In the genomic region with DNA sequence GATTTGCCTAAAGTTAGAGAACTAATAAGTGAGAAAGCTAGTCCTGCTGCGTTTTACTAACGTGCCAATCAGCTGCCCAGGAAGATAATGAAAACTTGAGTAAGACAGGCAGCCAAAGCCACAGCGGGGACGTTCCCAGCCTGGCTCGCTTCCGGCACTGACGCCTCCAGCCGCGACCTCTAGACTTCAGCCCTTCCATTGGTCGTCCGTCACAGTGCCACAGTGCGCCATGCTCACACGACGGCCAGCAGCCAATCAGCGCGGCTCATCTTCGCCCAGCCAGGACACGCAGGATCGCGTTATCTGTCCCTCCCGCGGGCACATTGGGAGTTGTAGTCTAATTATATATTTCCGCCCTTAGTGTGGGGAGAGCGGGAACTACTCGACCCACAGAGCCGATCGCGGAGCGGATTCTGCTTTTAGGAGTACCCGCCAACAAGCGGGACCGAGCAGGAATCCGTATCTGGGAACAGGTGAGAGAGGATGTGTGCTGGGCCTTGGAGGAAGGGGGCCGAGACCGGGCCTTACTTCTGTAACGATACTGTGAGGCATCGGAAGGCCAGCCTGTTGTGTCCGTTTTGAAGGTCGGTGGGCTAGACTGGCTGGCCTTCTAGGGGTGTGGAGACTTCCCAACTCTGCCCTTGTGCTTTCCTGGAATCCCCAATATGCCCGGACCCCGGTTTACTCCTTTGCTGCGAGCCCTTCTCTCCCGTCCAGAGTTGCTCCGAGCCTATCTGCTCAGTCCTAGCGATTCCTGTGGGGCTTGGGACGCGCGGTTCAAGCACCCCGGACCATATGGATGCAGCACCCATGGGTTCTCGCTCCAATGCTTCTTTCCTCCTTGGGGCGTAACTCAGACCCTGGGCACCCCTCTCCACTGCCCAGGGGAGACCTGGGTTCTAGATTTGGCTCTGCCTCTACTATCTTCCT, we compare ENCODE assay signal across 8 cellular contexts. TPM values are rescaled to one million over a fixed set of nuclear protein-coding genes. Genes with fewer than 3 reads are reported as not detected.
DNase-seq lines count a peak whose midpoint lies in the region; ATAC-seq and TF ChIP-seq lines count a peak whose summit lies in the region.

Gene FDPS (plus strand): TSS at position 374 of the 930 bp plus-strand sequence. CDS start 924 bp downstream, outside the sequence.

- H3K36me3 ChIP-seq in KMS-11 (ENCODE audit: insufficient read depth) (peaks cover 6% of the 10 kb centered on the region; the same call in 1 of the 2 replicates), Peyer's patch (peaks cover 0 to 23% (median 0%) of the 10 kb centered on the region in 3 donors), esophagus (ENCODE audit: control insufficient read depth in 2 of 2, insufficient read depth in 2 of 2, low read length in 1 of 2) (peaks cover 3 to 8% of the 10 kb centered on the region in 2 donors), muscle layer of colon (ENCODE audit: insufficient read depth, low read length) (no peaks in the 10 kb centered on the region)

- H3K9me3 ChIP-seq in Peyer's patch, result no peaks in the 10 kb centered on the region
- H3K9me3 ChIP-seq in esophagus (ENCODE audit: control insufficient read depth in 2 of 2, insufficient read depth in 1 of 2, low read depth in 1 of 2, low read length in 1 of 2), result no peaks in the 10 kb centered on the region
- H3K9me3 ChIP-seq in muscle layer of colon (ENCODE audit: low read length), result no peaks in the 10 kb centered on the region

- ATAC-seq in GM21737 (IDR thresholded peaks at IDR 0.05; ENCODE audit: unreplicated experiment), result peak; percentile 89

- peak; percentile 63 to 88 for TF ChIP-seq POLR2A in Peyer's patch (IDR thresholded peaks at IDR 0.05)

- H3K27ac ChIP-seq in KMS-11 (peak within 1 kb of the TSS; percentile 62), Peyer's patch (peak within 1 kb of the TSS; percentile 74 to 93 (median 90)), esophagus (ENCODE audit: low read depth in 2 of 2, low read length in 1 of 2) (peak within 1 kb of the TSS; percentile 86 to 94), muscle layer of colon (ENCODE audit: low read depth, low read length) (peak within 1 kb of the TSS; percentile 84)

- DNase-seq in DMS53 treated with DMSO at 0.1 percent for 48 hours (lab: John Stamatoyannopoulos, UW; ENCODE audit: unreplicated experiment) (peak; percentile 99), Peyer's patch (peak; percentile 98 to 99 (median 99))
- peak; percentile 96 to 97 for DNase-seq in activated T-cell treated with anti-CD3 and anti-CD28 coated beads, Interleukin-2, amount 50 U/mL, for 48 hours
- peak; percentile 91 for DNase-seq in stimulated activated CD8-positive, alpha-beta memory T cell treated with anti-CD3 and anti-CD28 coated beads, Interleukin-7, amount 100 ng/mL, for 24 hours (ENCODE audit: low read depth)

- no peaks in the 10 kb centered on the region for H4K20me1 ChIP-seq in KMS-11 (ENCODE audit: insufficient read depth)

- TF ChIP-seq CTCF in KMS-11 (conservative IDR thresholded peaks at IDR 0.05; ENCODE audit: low read depth, low read length) (no peak), Peyer's patch (IDR thresholded peaks at IDR 0.05) (peak in 3 of 6 experiments; percentile 39 to 47 (median 42))

- WGBS in esophagus, 2 donors, result 0% methylated on average over 51 of the region's 51 CpGs

- H3K4me2 ChIP-seq in KMS-11, result peak within 1 kb of the TSS; percentile 76

- H3K4me3 ChIP-seq in KMS-11 (IDR thresholded peaks at IDR 0.05; ENCODE audit: insufficient read depth, low read depth, low read length) (peak within 1 kb of the TSS; percentile 97), Peyer's patch (peak within 1 kb of the TSS; percentile 62 to 95 (median 91)), esophagus (ENCODE audit: low read depth in 1 of 2, low read length in 2 of 2) (peak within 1 kb of the TSS; percentile 73 to 98), muscle layer of colon (ENCODE audit: low read depth in 1 of 2, low read length in 2 of 2) (peak within 1 kb of the TSS; percentile 51 to 83)

- peak within 1 kb of the TSS; percentile 57 for H2AFZ ChIP-seq in KMS-11 (ENCODE audit: low read depth)

- peaks cover 38% of the 10 kb centered on the region for H3K79me2 ChIP-seq in KMS-11 (ENCODE audit: insufficient read depth, low read depth)

- H3K27me3 ChIP-seq in KMS-11 (ENCODE audit: insufficient read depth, low read depth), result no peaks in the 10 kb centered on the region
- H3K27me3 ChIP-seq in Peyer's patch, result no peaks in the 10 kb centered on the region
- no peaks in the 10 kb centered on the region for H3K27me3 ChIP-seq in esophagus (ENCODE audit: control insufficient read depth in 1 of 2, insufficient read depth in 2 of 2, low read length in 2 of 2)
- H3K27me3 ChIP-seq in muscle layer of colon (ENCODE audit: control insufficient read depth in 1 of 2, insufficient read depth in 2 of 2, low read length in 2 of 2), result no peaks in the 10 kb centered on the region

- H3K4me1 ChIP-seq in KMS-11 (ENCODE audit: low read depth, poor library complexity, severe bottlenecking), result peaks cover 23% of the 10 kb centered on the region
- peaks cover 0 to 18% (median 13%) of the 10 kb centered on the region in 4 donors for H3K4me1 ChIP-seq in Peyer's patch
- H3K4me1 ChIP-seq in esophagus (ENCODE audit: control insufficient read depth in 2 of 2, insufficient read depth in 2 of 2, low read length in 1 of 2), result peaks cover 3 to 13% of the 10 kb centered on the region in 2 donors
- H3K4me1 ChIP-seq in muscle layer of colon (ENCODE audit: insufficient read depth, low read length), result peaks cover 14% of the 10 kb centered on the region

- peak within 1 kb of the TSS; percentile 83 for H3K9ac ChIP-seq in KMS-11
- peak within 1 kb of the TSS; percentile 99 for H3K9ac ChIP-seq in muscle layer of colon (ENCODE audit: low read length)

RNA-seq across cellular contexts. Expression of gene FDPS, which starts in this region (rescaled TPM):
- total RNA-seq in Peyer's patch, result 100 to 1,000 TPM; 158 to 220 (median 175) TPM
- polyA plus RNA-seq in esophagus, result 100 to 1,000 TPM; 190 to 241 TPM

Comparison
In these comparisons a context has a peak if more than half of its experiments do, and no peak if none do; other contexts are left out.
1. Peak in every context shown above with its lines: DNase-seq, ATAC-seq, H3K4me3 ChIP-seq and H3K27ac ChIP-seq.